Comparison of ENCODE assay signal across 16 cellular contexts in the genomic region with DNA sequence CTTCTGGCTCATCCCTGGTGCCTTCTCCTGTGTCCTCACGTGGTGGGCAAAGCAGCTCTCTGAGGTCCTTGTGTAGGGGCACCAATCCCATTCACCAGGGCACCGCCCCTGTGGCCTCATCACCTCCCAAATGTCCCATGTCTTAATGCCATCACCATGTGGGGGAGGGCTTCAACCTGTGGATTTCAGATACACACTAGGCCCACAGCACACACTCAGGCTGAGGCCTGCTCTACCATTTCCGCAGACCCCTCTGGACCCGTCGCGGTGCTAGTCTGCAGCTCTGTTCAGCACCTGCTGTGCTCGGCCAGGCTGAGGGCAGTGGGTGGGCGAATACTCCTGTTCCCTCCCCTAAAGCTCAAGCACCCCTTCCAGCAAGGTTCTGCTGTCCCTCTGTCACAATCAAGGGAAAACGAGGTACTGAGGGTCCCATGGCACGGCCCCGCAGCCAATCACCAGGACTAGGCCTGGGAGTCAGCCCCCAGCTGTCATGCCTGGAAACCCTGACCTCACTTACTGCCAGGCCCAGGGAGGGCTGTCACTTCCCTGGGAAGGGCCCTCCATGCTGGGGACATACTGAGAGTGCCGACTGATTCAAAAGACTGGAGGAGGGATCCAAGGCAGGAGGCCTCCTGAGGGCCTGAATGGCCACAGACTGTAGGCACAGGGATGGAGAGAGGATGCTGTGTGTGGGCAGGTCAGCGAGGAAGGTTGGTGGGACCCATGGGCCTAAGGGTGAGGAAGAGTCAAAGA.
A peak's percentile ranks its signal among the peaks of the same experiment; 100 is the strongest.
DNase-seq lines count a peak whose midpoint lies in the region; ATAC-seq and TF ChIP-seq lines count a peak whose summit lies in the region.
"Had no signal": no experiment of that assay in that cellular context is flagged by ENCODE, and none has a peak within 500 bp of the region (broad histone marks: within the 10 kb centered on the region; RNA-seq: fewer than 3 reads in every experiment).

No MANE protein-coding gene starts in this region.

- peaks cover 14% of the 10 kb centered on the region for H3K27me3 Mint-ChIP-seq in activated naive CD8-positive, alpha-beta T cell treated with anti-CD3 and anti-CD28 coated beads, Interleukin-2, amount 10 ng/mL, durations not matched to agents 7 days and 5 days
- peaks cover 5% of the 10 kb centered on the region for H3K27me3 Mint-ChIP-seq in activated naive CD8-positive, alpha-beta T cell treated with anti-CD3 and anti-CD28 coated beads, Interleukin-2, amount 50 U/mL, for 24 hours
- H3K27me3 Mint-ChIP-seq in type B pancreatic cell, result peaks cover 19% of the 10 kb centered on the region

- no peak overlapping the region for H3K4me3 ChIP-seq in coronary artery
- H3K4me3 ChIP-seq in mucosa of descending colon, result no peak overlapping the region

- TF ChIP-seq CTCF in coronary artery (IDR thresholded peaks at IDR 0.05), result no peak
- TF ChIP-seq CTCF in mucosa of descending colon (IDR thresholded peaks at IDR 0.05), result no peak
- TF ChIP-seq CTCF in type B pancreatic cell (conservative IDR thresholded peaks at IDR 0.05), result no peak

- intact Hi-C loops in mucosa of descending colon (cut with DNase I, micrococcal nuclease), result no loop called here

- DNase-seq in activated naive CD8-positive, alpha-beta T cell treated with anti-CD3 and anti-CD28 coated beads, Interleukin-2, amount 10 ng/mL, durations not matched to agents 7 days and 5 days, result peak; percentile 15
- no peak for DNase-seq in activated naive CD8-positive, alpha-beta T cell treated with anti-CD3 and anti-CD28 coated beads, Interleukin-2, amount 50 U/mL, for 24 hours
- peak; percentile 35 for DNase-seq in coronary artery (ENCODE audit: low spot score)
- peak in 2 of 3 donors; percentile 8 to 33 for DNase-seq in mucosa of descending colon
- DNase-seq in type B pancreatic cell (ENCODE audit: extremely low spot score, unreplicated experiment), result peak; percentile 49
- DNase-seq in OCI-M2 (lab: John Stamatoyannopoulos, UW; ENCODE audit: unreplicated experiment), result no peak
- no peak for DNase-seq in AG08396 (ENCODE audit: low spot score)
- DNase-seq: activated naive CD4-positive, alpha-beta T cell treated with anti-CD3 and anti-CD28 coated beads, Interleukin-2, amount 50 U/mL, for 16 hours; CD4-positive, alpha-beta memory T cell; effector CD8-positive, alpha-beta T cell; hippocampal formation; NCI-H2029; NCI-H524 treated with DMSO at 0.1 percent for 48 hours had no signal

- ATAC-seq in activated naive CD8-positive, alpha-beta T cell treated with anti-CD3 and anti-CD28 coated beads, Interleukin-2, amount 10 ng/mL, durations not matched to agents 7 days and 5 days (ENCODE audit: low read depth), result no peak
- ATAC-seq in activated naive CD8-positive, alpha-beta T cell treated with anti-CD3 and anti-CD28 coated beads, Interleukin-2, amount 50 U/mL, for 24 hours, result no peak
- ATAC-seq in mucosa of descending colon (no peak), GM18519 (IDR thresholded peaks at IDR 0.05; ENCODE audit: low FRiP score, unreplicated experiment) (no peak)

- H3K36me3 ChIP-seq in mucosa of descending colon (ENCODE audit: low read depth), result no peaks in the 10 kb centered on the region

- H3K36me3 Mint-ChIP-seq in activated naive CD8-positive, alpha-beta T cell treated with anti-CD3 and anti-CD28 coated beads, Interleukin-2, amount 10 ng/mL, durations not matched to agents 7 days and 5 days, result no peaks in the 10 kb centered on the region
- no peaks in the 10 kb centered on the region for H3K36me3 Mint-ChIP-seq in activated naive CD8-positive, alpha-beta T cell treated with anti-CD3 and anti-CD28 coated beads, Interleukin-2, amount 50 U/mL, for 24 hours (ENCODE audit: low read depth)
- no peaks in the 10 kb centered on the region for H3K36me3 Mint-ChIP-seq in type B pancreatic cell
- H3K36me3 Mint-ChIP-seq: brain; CD4-positive, alpha-beta memory T cell had no signal

- POLR2A ChIA-PET in activated naive CD8-positive, alpha-beta T cell treated with anti-CD3 and anti-CD28 coated beads, Interleukin-2, amount 10 ng/mL, durations not matched to agents 7 days and 5 days (lab: Charles Lee), result no interaction called here

- no peaks in the 10 kb centered on the region for H3K9me3 Mint-ChIP-seq in activated naive CD8-positive, alpha-beta T cell treated with anti-CD3 and anti-CD28 coated beads, Interleukin-2, amount 10 ng/mL, durations not matched to agents 7 days and 5 days
- H3K9me3 Mint-ChIP-seq in activated naive CD8-positive, alpha-beta T cell treated with anti-CD3 and anti-CD28 coated beads, Interleukin-2, amount 50 U/mL, for 24 hours, result no peaks in the 10 kb centered on the region
- no peaks in the 10 kb centered on the region for H3K9me3 Mint-ChIP-seq in type B pancreatic cell
- H3K9me3 Mint-ChIP-seq: HFFc6 had no signal

- no peak overlapping the region for H3K27ac ChIP-seq in coronary artery

- H3K4me3 Mint-ChIP-seq in activated naive CD8-positive, alpha-beta T cell treated with anti-CD3 and anti-CD28 coated beads, Interleukin-2, amount 10 ng/mL, durations not matched to agents 7 days and 5 days, result no peak overlapping the region
- H3K4me3 Mint-ChIP-seq in activated naive CD8-positive, alpha-beta T cell treated with anti-CD3 and anti-CD28 coated beads, Interleukin-2, amount 50 U/mL, for 24 hours, result no peak overlapping the region
- H3K4me3 Mint-ChIP-seq in type B pancreatic cell, result peak overlapping the region; percentile 40
- H3K4me3 Mint-ChIP-seq: CD4-positive, alpha-beta memory T cell; HFFc6 had no signal

- no peaks in the 10 kb centered on the region for H3K9me3 ChIP-seq in mucosa of descending colon

- no peak overlapping the region for H3K27ac Mint-ChIP-seq in activated naive CD8-positive, alpha-beta T cell treated with anti-CD3 and anti-CD28 coated beads, Interleukin-2, amount 10 ng/mL, durations not matched to agents 7 days and 5 days
- H3K27ac Mint-ChIP-seq in activated naive CD8-positive, alpha-beta T cell treated with anti-CD3 and anti-CD28 coated beads, Interleukin-2, amount 50 U/mL, for 24 hours, result no peak overlapping the region
- no peak overlapping the region for H3K27ac Mint-ChIP-seq in type B pancreatic cell
- H3K27ac Mint-ChIP-seq: brain; CD4-positive, alpha-beta memory T cell; HFFc6 had no signal

- H3K4me1 ChIP-seq in mucosa of descending colon (ENCODE audit: low read depth), result no peaks in the 10 kb centered on the region

- H3K4me1 Mint-ChIP-seq in activated naive CD8-positive, alpha-beta T cell treated with anti-CD3 and anti-CD28 coated beads, Interleukin-2, amount 10 ng/mL, durations not matched to agents 7 days and 5 days, result no peaks in the 10 kb centered on the region
- H3K4me1 Mint-ChIP-seq in activated naive CD8-positive, alpha-beta T cell treated with anti-CD3 and anti-CD28 coated beads, Interleukin-2, amount 50 U/mL, for 24 hours, result no peaks in the 10 kb centered on the region
- peaks cover 9% of the 10 kb centered on the region for H3K4me1 Mint-ChIP-seq in type B pancreatic cell (ENCODE audit: unreplicated experiment)
- H3K4me1 Mint-ChIP-seq: CD4-positive, alpha-beta memory T cell had no signal

Comparison
In these comparisons a context has a peak if more than half of its experiments do, and no peak if none do; other contexts are left out.
1. DNase-seq: peak in activated naive CD8-positive, alpha-beta T cell treated with anti-CD3 and anti-CD28 coated beads, Interleukin-2, amount 10 ng/mL, durations not matched to agents 7 days and 5 days (single experiment), coronary artery (single experiment), mucosa of descending colon (2 of 3) and type B pancreatic cell (single experiment); none in activated naive CD8-positive, alpha-beta T cell treated with anti-CD3 and anti-CD28 coated beads, Interleukin-2, amount 50 U/mL, for 24 hours (single experiment), OCI-M2 (single experiment) and AG08396 (single experiment).